Comparison of ENCODE assay signal across 19 cellular contexts in genomic region chr5:38725419-38725865, GRCh38.
DNase-seq lines count a peak whose midpoint lies in the region; ATAC-seq, FAIRE-seq and TF ChIP-seq lines count a peak whose summit lies in the region.
"Had no signal": no experiment of that assay in that cellular context is flagged by ENCODE, and none has a peak within 500 bp of the region (broad histone marks: within the 10 kb centered on the region; RNA-seq: fewer than 3 reads in every experiment).

No MANE protein-coding gene starts in this region.

- no peaks in the 10 kb centered on the region for H3K36me3 ChIP-seq in liver (ENCODE audit: control insufficient read depth in 4 of 4, insufficient read depth in 3 of 4, low read depth in 1 of 4, low read length in 3 of 4)
- H3K36me3 ChIP-seq in HepG2 (replicated peaks in 1 of 2; ENCODE audit: control insufficient read depth in 1 of 2, insufficient read depth in 2 of 2, low read length in 2 of 2) = no peaks in the 10 kb centered on the region
- H3K36me3 ChIP-seq in H1 (ENCODE audit: control insufficient read depth in 2 of 4, insufficient read depth in 4 of 4, low read length in 3 of 4) = no peaks in the 10 kb centered on the region
- H3K36me3 ChIP-seq in mesendoderm (ENCODE audit: control insufficient read depth, insufficient read depth, low read length) = no peaks in the 10 kb centered on the region
- H3K36me3 ChIP-seq in testis (ENCODE audit: low read depth, missing control alignments) = no peaks in the 10 kb centered on the region
- no peaks in the 10 kb centered on the region for H3K36me3 ChIP-seq in tibial artery

- H3K56ac ChIP-seq in H1 (replicated peaks; ENCODE audit: insufficient read length, low read depth, low read length) (no peak overlapping the region), mesendoderm (ENCODE audit: low read length) (peak overlapping the region; percentile 46)

- H3K4me2 ChIP-seq in HepG2 (ENCODE audit: low read depth, low read length) = no peak overlapping the region
- H3K4me2 ChIP-seq in H1 (ENCODE audit: insufficient read depth in 1 of 2, low read depth in 2 of 2, low read length in 2 of 2) = no peak overlapping the region; a peak in 1 of 4 replicates
- no peak overlapping the region for H3K4me2 ChIP-seq in mesendoderm (ENCODE audit: low read length)

- no peak overlapping the region for H3K18ac ChIP-seq in H1 (ENCODE audit: extremely low read depth, low read length)
- H3K18ac ChIP-seq in mesendoderm (ENCODE audit: low read length) = peak overlapping the region; percentile 47

- WGBS in liver = 72% methylated on average over 9 of the region's 9 CpGs
- 43% methylated on average over 7 of the region's 9 CpGs for WGBS in HepG2 (ENCODE audit: low lambda C conversion rate)
- 82% methylated on average over 8 of the region's 9 CpGs; no CpG with 5 or more reads in 1 of the 2 experiments for WGBS in H1 (ENCODE audit: extremely low coverage in 1 of 2, insufficient coverage in 1 of 2, insufficient read length in 1 of 2, insufficient replicate concordance in 2 of 2, low coverage in 1 of 2, low lambda C conversion rate in 2 of 2, missing lambda C conversion rate in 1 of 2), 2 experiments
- WGBS in mesendoderm (ENCODE audit: extremely low coverage, insufficient coverage, low lambda C conversion rate) = no CpG with 5 or more reads among the region's 9 CpGs
- 59 to 64% methylated on average over 9 of the region's 9 CpGs for WGBS in testis, 2 donors

- TF ChIP-seq CTCF in liver (IDR thresholded peaks at IDR 0.05; ENCODE audit: low read depth, low read length, missing input control) (no peak), HepG2 (CRISPR knock-in tag; IDR thresholded peaks at IDR 0.05) (no peak), H1 (IDR thresholded peaks at IDR 0.05; ENCODE audit: control extremely low read depth in 1 of 3, insufficient read depth in 1 of 3, low read depth in 1 of 3, low read length in 3 of 3) (no peak), testis (IDR thresholded peaks at IDR 0.05) (no peak), tibial artery (IDR thresholded peaks at IDR 0.05) (no peak)

- H2BK12ac ChIP-seq in H1 (ENCODE audit: low read depth, low read length) = no peak overlapping the region

- H3K23ac ChIP-seq in H1 (ENCODE audit: insufficient read length) (no peak overlapping the region), mesendoderm (ENCODE audit: low read length) (no peak overlapping the region)

- H3K14ac ChIP-seq in H1 (ENCODE audit: insufficient read length) = no peak overlapping the region

- DNase-seq in HepG2 (ENCODE audit: low spot score) (no peak), H1 (ENCODE audit: low read depth in 1 of 2, low spot score in 2 of 2) (no peak), mesendoderm (no peak), testis (peak; percentile 37), GM19239 (ENCODE audit: insufficient read length, low spot score) (no peak), tibial artery (no peak)
- DNase-seq in effector CD4-positive, alpha-beta T cell = no peak
- DNase-seq: activated B cell treated with CpG ODN at 0.5 μM for 24 hours; activated gamma-delta T cell; aorta; CD8-positive, alpha-beta T cell; GOT3; MV-4-11; NCI-H748 treated with DMSO at 0.1 percent for 48 hours; nephron progenitor cell; T-cell had no signal

- no peak overlapping the region for H3K4ac ChIP-seq in H1 (replicated peaks; ENCODE audit: insufficient read length, low read depth, low read length)
- H3K4ac ChIP-seq in mesendoderm (ENCODE audit: low read depth, low read length) = peak overlapping the region; percentile 63

- no peaks in the 10 kb centered on the region for H3K23me2 ChIP-seq in H1 (ENCODE audit: low read depth, low read length)

- POLR2A ChIA-PET in HepG2 (lab: Yijun Ruan, JAX) = no interaction called here
- POLR2A ChIA-PET in H1 (lab: Charles Lee; ENCODE audit: partially characterized antibody) = no interaction called here

- H2AK5ac ChIP-seq in H1 (ENCODE audit: low read depth, low read length) = no peak overlapping the region
- no peak overlapping the region for H2AK5ac ChIP-seq in mesendoderm (ENCODE audit: low read length)

- no peak overlapping the region for H4K91ac ChIP-seq in H1 (replicated peaks; ENCODE audit: insufficient read length, low read length)

- TF ChIP-seq POLR2A in HepG2 (IDR thresholded peaks at IDR 0.05; ENCODE audit: insufficient read depth in 1 of 2, low read depth in 2 of 2, low read length in 2 of 2) (no peak), H1 (IDR thresholded peaks at IDR 0.05; ENCODE audit: control extremely low read depth in 1 of 2, low read depth in 2 of 2, low read length in 2 of 2) (no peak), testis (IDR thresholded peaks at IDR 0.05) (no peak)

- FAIRE-seq in HepG2 (lab: Jason Lieb, UNC) = no peak
- no peak for FAIRE-seq in H1 (lab: Jason Lieb, UNC)
- FAIRE-seq in GM19239 (lab: Jason Lieb, UNC) = no peak
- FAIRE-seq: GM12878 had no signal

- no peaks in the 10 kb centered on the region for H3K4me1 ChIP-seq in liver (ENCODE audit: control insufficient read depth in 4 of 4, insufficient read depth in 4 of 4, low read length in 3 of 4)
- H3K4me1 ChIP-seq in HepG2 (ENCODE audit: insufficient read depth, low read length) = no peaks in the 10 kb centered on the region
- H3K4me1 ChIP-seq in H1 (replicated peaks in 1 of 4; ENCODE audit: control insufficient read depth in 3 of 4, insufficient read depth in 4 of 4, low read length in 3 of 4) = peaks cover 1 to 9% (median 6%) of the 10 kb centered on the region in 4 experiments; a peak in 4 of 7 replicates
- peaks cover 8% of the 10 kb centered on the region for H3K4me1 ChIP-seq in mesendoderm (ENCODE audit: control insufficient read depth, low read depth, low read length)
- peaks cover 21% of the 10 kb centered on the region for H3K4me1 ChIP-seq in testis
- H3K4me1 ChIP-seq in tibial artery = no peaks in the 10 kb centered on the region

- in situ Hi-C loops in HepG2 (cut with HindIII; ENCODE audit: extremely low pct_ligation_motif_present, low pct_unique_long_range_greater_than_20kb) = no loop called here

- no peak for ATAC-seq in HepG2
- ATAC-seq: CD8-positive, alpha-beta T cell; GM12878; stimulated activated memory B cell treated with anti-CD40 and anti-IgM and Interleukin-4, amounts not matched to agents 10 μg/mL and 1 μg/mL and 100 μg/mL, for 72 hours; T-cell had no signal

- H2BK120ac ChIP-seq in H1 (replicated peaks; ENCODE audit: low read depth, low read length) (no peak overlapping the region), mesendoderm (ENCODE audit: low read depth, low read length) (no peak overlapping the region)

- intact Hi-C loops in HepG2 (cut with micrococcal nuclease; ENCODE audit: unreplicated experiment) = no loop called here
- intact Hi-C loops in testis (cut with DNase I; ENCODE audit: low total_unique reads) = no loop called here
- intact Hi-C loops in tibial artery (cut with DNase I; ENCODE audit: low total_unique reads) = no loop called here

- H4K5ac ChIP-seq in H1 (ENCODE audit: insufficient read length, low read depth, low read length) (no peak overlapping the region), mesendoderm (ENCODE audit: low read length) (no peak overlapping the region)

- H3K79me1 ChIP-seq in H1 (ENCODE audit: low read depth, low read length) (no peaks in the 10 kb centered on the region), mesendoderm (ENCODE audit: low read length) (no peaks in the 10 kb centered on the region)

- H2BK15ac ChIP-seq in H1 (ENCODE audit: low read length) (peak overlapping the region; percentile 37; the same call in 1 of the 2 replicates), mesendoderm (replicated peaks; ENCODE audit: low read depth) (no peak overlapping the region)

- peak in 1 of 2 donors; percentile 13 for TF ChIP-seq RAD21 in liver (IDR thresholded peaks at IDR 0.05)
- no peak for TF ChIP-seq RAD21 in HepG2 (CRISPR knock-in tag; IDR thresholded peaks at IDR 0.05)
- TF ChIP-seq RAD21 in H1 (IDR thresholded peaks at IDR 0.05 in 1 of 2, conservative IDR thresholded peaks at IDR 0.05 in 1 of 2; ENCODE audit: low read depth in 2 of 2, low read length in 2 of 2) = no peak

- no TSS peak for BruUV-seq in HepG2 (replicated peaks; lab: Mats Ljungman, UMichigan)

- H3K27me3 ChIP-seq in liver (ENCODE audit: control insufficient read depth in 4 of 4, insufficient read depth in 4 of 4, low read length in 3 of 4) (no peaks in the 10 kb centered on the region), HepG2 (ENCODE audit: control insufficient read depth in 1 of 2, insufficient read depth in 2 of 2, low read length in 2 of 2) (no peaks in the 10 kb centered on the region), H1 (replicated peaks in 1 of 4; ENCODE audit: control insufficient read depth in 3 of 4, extremely low read depth in 1 of 4, insufficient read depth in 3 of 4, low read length in 3 of 4) (no peaks in the 10 kb centered on the region), mesendoderm (ENCODE audit: insufficient read depth, low read length, poor library complexity) (no peaks in the 10 kb centered on the region), testis (no peaks in the 10 kb centered on the region), tibial artery (no peaks in the 10 kb centered on the region)

- no peak overlapping the region; the same call in 1 of the 2 replicates for H2BK20ac ChIP-seq in H1 (ENCODE audit: low read length)

- CTCF ChIA-PET in HepG2 (lab: Yijun Ruan, JAX; ENCODE audit: low intra/inter-chr PET ratio, low total read pairs) (no interaction called here), H1 (lab: Charles Lee; ENCODE audit: partially characterized antibody) (interaction anchor here (0.8 to 1.5 kb wide), 6 partner anchors 12 to 173 kb away, joined by 3 to 4 read pairs (median 3); no protein-coding TSS in a partner anchor)

- H4K8ac ChIP-seq in H1 (ENCODE audit: extremely low read depth, insufficient read depth, low read length) = no peak overlapping the region; the same call in 1 of the 2 replicates
- H4K8ac ChIP-seq in mesendoderm (ENCODE audit: low read depth, low read length) = no peak overlapping the region

- H2BK5ac ChIP-seq in H1 (ENCODE audit: low read depth, low read length) (no peak overlapping the region), mesendoderm (ENCODE audit: low read length) (no peak overlapping the region)

- H4K20me1 ChIP-seq in HepG2 (ENCODE audit: insufficient read depth, low read length) (no peaks in the 10 kb centered on the region), H1 (replicated peaks in 1 of 2; ENCODE audit: control insufficient read depth in 1 of 2, insufficient read depth in 2 of 2, low read length in 2 of 2) (no peaks in the 10 kb centered on the region)

- no peak overlapping the region for H2AFZ ChIP-seq in HepG2 (ENCODE audit: low read length)
- H2AFZ ChIP-seq in H1 (ENCODE audit: low read length) = peak overlapping the region; percentile 51

- no peak overlapping the region for H3K4me3 ChIP-seq in liver (ENCODE audit: low read depth in 1 of 3, low read length in 3 of 3)
- H3K4me3 ChIP-seq in HepG2 (replicated peaks in 1 of 3; ENCODE audit: insufficient read depth in 1 of 3, low read depth in 2 of 3, low read length in 3 of 3) = no peak overlapping the region
- no peak overlapping the region for H3K4me3 ChIP-seq in H1 (ENCODE audit: extremely low read depth in 1 of 4, insufficient read depth in 2 of 4, low read depth in 3 of 4, low read length in 4 of 4)
- H3K4me3 ChIP-seq in mesendoderm (ENCODE audit: low read length) = no peak overlapping the region
- no peak overlapping the region for H3K4me3 ChIP-seq in testis
- H3K4me3 ChIP-seq in tibial artery = no peak overlapping the region
- H3K4me3 ChIP-seq: GM12878 had no signal

- H3K9me3 ChIP-seq in liver (ENCODE audit: control insufficient read depth in 4 of 4, low read length in 3 of 4) = no peaks in the 10 kb centered on the region
- no peaks in the 10 kb centered on the region for H3K9me3 ChIP-seq in HepG2 (ENCODE audit: low read length)
- no peaks in the 10 kb centered on the region for H3K9me3 ChIP-seq in H1 (ENCODE audit: insufficient read depth in 2 of 2, low read depth in 1 of 2, low read length in 1 of 2)
- H3K9me3 ChIP-seq in testis = no peaks in the 10 kb centered on the region
- H3K9me3 ChIP-seq in tibial artery = no peaks in the 10 kb centered on the region

- H3K79me2 ChIP-seq in HepG2 (ENCODE audit: insufficient read depth, low read length) (no peaks in the 10 kb centered on the region), H1 (ENCODE audit: control insufficient read depth in 1 of 2, insufficient read depth in 2 of 2, low read length in 2 of 2) (no peaks in the 10 kb centered on the region), mesendoderm (ENCODE audit: control insufficient read depth, insufficient read depth, low read length) (no peaks in the 10 kb centered on the region)

- TF ChIP-seq EP300 in HepG2 (IDR thresholded peaks at IDR 0.05; ENCODE audit: low read depth in 2 of 2, low read length in 2 of 2) (no peak), HepG2 (CRISPR knock-in tag; IDR thresholded peaks at IDR 0.05; ENCODE audit: borderline replicate concordance) (no peak), H1 (IDR thresholded peaks at IDR 0.05; ENCODE audit: borderline replicate concordance in 1 of 2, low read depth in 2 of 2, low read length in 2 of 2) (no peak)

- H3K27ac ChIP-seq in liver (ENCODE audit: low read depth in 1 of 2, low read length in 2 of 2) = no peak overlapping the region
- H3K27ac ChIP-seq in HepG2 (ENCODE audit: extremely low read length, insufficient read depth, low read length) = no peak overlapping the region
- H3K27ac ChIP-seq in H1 (ENCODE audit: low read depth, low read length) = no peak overlapping the region
- H3K27ac ChIP-seq in mesendoderm (ENCODE audit: low read depth, low read length) = no peak overlapping the region
- H3K27ac ChIP-seq in testis = peak overlapping the region in 1 of 2 donors; percentile 50
- H3K27ac ChIP-seq in tibial artery = no peak overlapping the region

- H3K9ac ChIP-seq in liver (ENCODE audit: low read depth in 1 of 2, low read length in 2 of 2) (no peak overlapping the region), HepG2 (ENCODE audit: insufficient read depth, low read depth, low read length) (no peak overlapping the region), H1 (replicated peaks in 1 of 4; ENCODE audit: extremely low read depth in 1 of 4, low read depth in 3 of 4, low read length in 3 of 4) (no peak overlapping the region), mesendoderm (ENCODE audit: low read length) (no peak overlapping the region)
